ENCODE assay signal across 8 cellular contexts in the genomic region with DNA sequence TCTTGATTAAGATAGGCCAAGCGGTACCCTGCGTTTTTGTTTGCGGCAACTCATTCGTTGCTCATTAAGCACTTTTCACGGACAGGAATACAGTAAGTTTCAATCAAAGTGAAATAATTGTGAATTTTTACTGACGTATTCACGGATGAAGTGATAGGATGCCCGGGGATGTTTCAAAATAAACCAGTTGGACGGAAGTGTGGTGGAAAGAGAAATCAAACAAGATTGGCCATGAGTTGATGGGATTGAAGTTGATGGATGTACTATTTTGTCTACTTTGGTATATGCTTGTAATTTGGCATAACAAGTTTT. TPM values are rescaled to one million over a fixed set of nuclear protein-coding genes. Genes with fewer than 3 reads are reported as not detected.
DNase-seq lines count a peak whose midpoint lies in the region; ATAC-seq and TF ChIP-seq lines count a peak whose summit lies in the region.

No MANE protein-coding gene starts in this region.

- H3K27me3 ChIP-seq in right lobe of liver = no peaks in the 10 kb centered on the region
- no peaks in the 10 kb centered on the region for H3K27me3 ChIP-seq in transverse colon

- peak overlapping the region; percentile 80 to 93 (median 91) for H3K4me3 ChIP-seq in right lobe of liver
- H3K4me3 ChIP-seq in transverse colon = peak overlapping the region; percentile 64 to 98 (median 77)

- no peak for DNase-seq in activated naive CD4-positive, alpha-beta T cell treated with anti-CD3 and anti-CD28 coated beads for 36 hours
- no peak for DNase-seq in activated naive CD4-positive, alpha-beta T cell treated with Interleukin-2 at 50 U/mL for 16 hours
- no peak for DNase-seq in activated naive CD8-positive, alpha-beta T cell treated with anti-CD3 and anti-CD28 coated beads, Interleukin-2, amount 50 U/mL, for 24 hours
- no peak for DNase-seq in right lobe of liver
- no peak for DNase-seq in transverse colon
- DNase-seq in medulla oblongata (ENCODE audit: extremely low spot score) = no peak

- no peak for TF ChIP-seq EP300 in transverse colon (IDR thresholded peaks at IDR 0.05; ENCODE audit: low read depth)

- H3K4me1 ChIP-seq in right lobe of liver = peaks cover 0 to 8% (median 3%) of the 10 kb centered on the region in 4 donors
- peaks cover 6 to 22% (median 9%) of the 10 kb centered on the region in 4 donors for H3K4me1 ChIP-seq in transverse colon

- no peak for ATAC-seq in activated naive CD8-positive, alpha-beta T cell treated with anti-CD3 and anti-CD28 coated beads, Interleukin-2, amount 50 U/mL, for 24 hours
- ATAC-seq in right lobe of liver (no peak), GM21576 (IDR thresholded peaks at IDR 0.05; ENCODE audit: unreplicated experiment) (no peak), HG02798 (IDR thresholded peaks at IDR 0.05; ENCODE audit: poor library complexity, unreplicated experiment) (no peak)

- H3K27me3 Mint-ChIP-seq in activated naive CD4-positive, alpha-beta T cell treated with anti-CD3 and anti-CD28 coated beads for 36 hours (ENCODE audit: low read depth) = no peaks in the 10 kb centered on the region
- no peaks in the 10 kb centered on the region for H3K27me3 Mint-ChIP-seq in activated naive CD8-positive, alpha-beta T cell treated with anti-CD3 and anti-CD28 coated beads, Interleukin-2, amount 50 U/mL, for 24 hours

- in situ Hi-C loops in transverse colon (cut with MboI; ENCODE audit: low pct_ligation_motif_present in 1 of 4, low pct_unique_long_range_greater_than_20kb in 1 of 4, low sequenced_read_pairs in 3 of 4) = no loop called here

- intact Hi-C loops in activated naive CD4-positive, alpha-beta T cell treated with anti-CD3 and anti-CD28 coated beads for 36 hours (cut with micrococcal nuclease) = loop anchor here (1.0 to 2.0 kb wide), 8 partner anchors 18 to 573 kb away; a partner anchor contains a TSS
- intact Hi-C loops in right lobe of liver (cut with DNase I) (no loop called here), transverse colon (cut with DNase I; ENCODE audit: low total_unique reads) (no loop called here)

- H3K4me3 Mint-ChIP-seq in activated naive CD4-positive, alpha-beta T cell treated with anti-CD3 and anti-CD28 coated beads for 36 hours = peak overlapping the region; percentile 81
- peak overlapping the region; percentile 88 for H3K4me3 Mint-ChIP-seq in activated naive CD8-positive, alpha-beta T cell treated with anti-CD3 and anti-CD28 coated beads, Interleukin-2, amount 50 U/mL, for 24 hours

- H3K4me1 Mint-ChIP-seq in activated naive CD4-positive, alpha-beta T cell treated with anti-CD3 and anti-CD28 coated beads for 36 hours (ENCODE audit: low read depth) = peaks cover 43% of the 10 kb centered on the region
- peaks cover 35% of the 10 kb centered on the region for H3K4me1 Mint-ChIP-seq in activated naive CD8-positive, alpha-beta T cell treated with anti-CD3 and anti-CD28 coated beads, Interleukin-2, amount 50 U/mL, for 24 hours

- TF ChIP-seq POLR2A in right lobe of liver (IDR thresholded peaks at IDR 0.05) = no peak
- TF ChIP-seq POLR2A in transverse colon (IDR thresholded peaks at IDR 0.05) = no peak

- TF ChIP-seq CTCF in right lobe of liver (IDR thresholded peaks at IDR 0.05) = no peak
- no peak for TF ChIP-seq CTCF in transverse colon (IDR thresholded peaks at IDR 0.05)

- CTCF ChIA-PET in activated naive CD4-positive, alpha-beta T cell treated with anti-CD3 and anti-CD28 coated beads for 36 hours (lab: Charles Lee) = interaction anchor here (0.8 to 1.7 kb wide), 7 partner anchors 19 to 497 kb away, joined by 3 to 5 read pairs (median 4); no protein-coding TSS in a partner anchor

- 4% methylated on average over 9 of the region's 9 CpGs for WGBS in right lobe of liver (ENCODE audit: insufficient coverage, low coverage, low lambda C conversion rate, missing lambda C conversion rate)
- 2 to 10% methylated on average over 3 to 9 of the region's 9 CpGs for WGBS in transverse colon (ENCODE audit: low coverage in 1 of 2), 2 donors

- H3K27ac ChIP-seq in right lobe of liver (peak overlapping the region; percentile 41 to 77 (median 74)), transverse colon (peak overlapping the region; percentile 82 to 94 (median 86))

- H3K9me3 Mint-ChIP-seq in activated naive CD4-positive, alpha-beta T cell treated with anti-CD3 and anti-CD28 coated beads for 36 hours = no peaks in the 10 kb centered on the region
- H3K9me3 Mint-ChIP-seq in activated naive CD8-positive, alpha-beta T cell treated with anti-CD3 and anti-CD28 coated beads, Interleukin-2, amount 50 U/mL, for 24 hours = no peaks in the 10 kb centered on the region

- H3K36me3 ChIP-seq in right lobe of liver (peaks cover 0 to 12% (median 4%) of the 10 kb centered on the region in 4 donors), transverse colon (no peaks in the 10 kb centered on the region)

- H3K9me3 ChIP-seq in right lobe of liver (no peaks in the 10 kb centered on the region), transverse colon (no peaks in the 10 kb centered on the region)

- peak overlapping the region; percentile 62 for H3K27ac Mint-ChIP-seq in activated naive CD4-positive, alpha-beta T cell treated with anti-CD3 and anti-CD28 coated beads for 36 hours
- peak overlapping the region; percentile 85 for H3K27ac Mint-ChIP-seq in activated naive CD8-positive, alpha-beta T cell treated with anti-CD3 and anti-CD28 coated beads, Interleukin-2, amount 50 U/mL, for 24 hours

- H3K36me3 Mint-ChIP-seq in activated naive CD4-positive, alpha-beta T cell treated with anti-CD3 and anti-CD28 coated beads for 36 hours (ENCODE audit: low read depth) = peaks cover 19% of the 10 kb centered on the region
- peaks cover 17% of the 10 kb centered on the region for H3K36me3 Mint-ChIP-seq in activated naive CD8-positive, alpha-beta T cell treated with anti-CD3 and anti-CD28 coated beads, Interleukin-2, amount 50 U/mL, for 24 hours (ENCODE audit: low read depth)

RNA-seq across cellular contexts. Expression of a gene that starts 0.5 kb away (rescaled TPM):
- total RNA-seq in activated naive CD4-positive, alpha-beta T cell treated with anti-CD3 and anti-CD28 coated beads for 36 hours = 10 to 100 TPM; 11.9 to 13.3 TPM
- total RNA-seq in right lobe of liver (10 to 100 TPM; 12.9 to 27.0 (median 17.9) TPM), transverse colon (10 to 100 TPM; 16.8 to 99.1 (median 23.1) TPM)
